22 cellular contexts compared by ENCODE assay signal in the genomic region with DNA sequence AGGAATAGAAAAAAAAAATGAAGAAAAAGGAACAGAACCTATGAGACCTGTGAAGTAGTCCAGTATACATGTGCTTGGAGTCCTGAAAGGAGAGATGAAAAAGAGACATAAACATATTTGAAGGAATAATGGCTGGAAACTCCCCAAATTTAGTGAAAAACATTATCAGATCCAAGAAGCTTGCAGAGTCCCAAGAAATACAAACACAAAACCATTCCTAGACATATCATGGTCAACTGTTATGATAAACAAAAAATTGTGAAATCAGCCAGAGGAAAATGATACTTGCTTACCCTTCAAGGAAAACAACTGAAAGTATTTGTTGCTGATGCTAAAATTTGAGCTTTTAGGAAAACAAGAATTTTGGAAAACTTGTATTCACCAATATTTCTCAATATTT.
DNase-seq lines count a peak whose midpoint lies in the region; ATAC-seq, FAIRE-seq and TF ChIP-seq lines count a peak whose summit lies in the region.
"Had no signal": no experiment of that assay in that cellular context is flagged by ENCODE, and none has a peak within 500 bp of the region (broad histone marks: within the 10 kb centered on the region; RNA-seq: fewer than 3 reads in every experiment).

No MANE protein-coding gene starts in this region.

- H3K27ac ChIP-seq in A549 (0 out of 6 replicates have a peak overlapping the region, but pooled peaks of 1 of the 2 experiments have one; percentile 52), OCI-LY7 (ENCODE audit: low read depth, low read length, poor library complexity, severe bottlenecking) (no peak overlapping the region)
- H3K27ac ChIP-seq: HL-60, RWPE1, SJCRH30 had no signal

- TF ChIP-seq CTCF in A549 (IDR thresholded peaks at IDR 0.05) (no peak), choroid plexus epithelial cell (conservative IDR thresholded peaks at IDR 0.05; ENCODE audit: low read depth, low read length) (no peak), fibroblast of villous mesenchyme (IDR thresholded peaks at IDR 0.05; ENCODE audit: insufficient read depth, low read depth, low read length) (no peak), lower leg skin (IDR thresholded peaks at IDR 0.05) (no peak), OCI-LY7 (conservative IDR thresholded peaks at IDR 0.05; ENCODE audit: low read length) (no peak)

- DNase-seq in A549 (ENCODE audit: low read depth in 1 of 2, low spot score in 1 of 2) (no peak), HCEC 1CT (peak; percentile 39), choroid plexus epithelial cell (ENCODE audit: low read depth) (peak; percentile 56), fibroblast of villous mesenchyme (ENCODE audit: low read depth) (peak; percentile 87), Kasumi-1 (lab: John Stamatoyannopoulos, UW) (no peak), lower leg skin (ENCODE audit: low spot score in 2 of 2) (no peak), OCI-LY7 (ENCODE audit: low spot score) (no peak)
- DNase-seq: 8988T; C1 segment of cervical spinal cord; DMS79 treated with DMSO at 0.1 percent for 48 hours; H7; NCI-H1417 treated with DMSO at 0.1 percent for 48 hours; NCI-H1930; NCI-H2171; NCI-H446; NCI-H69; NK-92 treated with Interleukin-12 subunit alpha and Interleukin-12 subunit beta, amount 100 ng/mL, for 24 hours had no signal

- TF ChIP-seq POLR2A in A549 (IDR thresholded peaks at IDR 0.05; ENCODE audit: low read length): no peak
- TF ChIP-seq POLR2A in lower leg skin (IDR thresholded peaks at IDR 0.05): no peak

- no peak for TF ChIP-seq RAD21 in A549 (conservative IDR thresholded peaks at IDR 0.05 in 1 of 2, IDR thresholded peaks at IDR 0.05 in 1 of 2)

- no peak for FAIRE-seq in A549 (lab: Jason Lieb, UNC)
- FAIRE-seq: HTR-8/SVneo had no signal

- peak overlapping the region; percentile 51; the same call in 2 of the 3 replicates for H3K4me2 ChIP-seq in A549
- no peak overlapping the region for H3K4me2 ChIP-seq in OCI-LY7 (ENCODE audit: low read length)

- no peak for TF ChIP-seq EP300 in A549 (IDR thresholded peaks at IDR 0.05)

- no peak overlapping the region for H2AFZ ChIP-seq in OCI-LY7 (ENCODE audit: low read length)

- H3K36me3 ChIP-seq in OCI-LY7 (ENCODE audit: insufficient read depth, low read length): peaks cover 19% of the 10 kb centered on the region; the same call in 1 of the 2 replicates
- H3K36me3 ChIP-seq: SJCRH30 had no signal

- H3K4me3 ChIP-seq in A549 (no peak overlapping the region), choroid plexus epithelial cell (ENCODE audit: low read depth, low read length) (no peak overlapping the region), fibroblast of villous mesenchyme (ENCODE audit: low read depth, low read length) (no peak overlapping the region), lower leg skin (ENCODE audit: low read depth, poor library complexity, severe bottlenecking) (no peak overlapping the region), OCI-LY7 (ENCODE audit: low read depth, low read length, poor library complexity, severe bottlenecking) (no peak overlapping the region)
- H3K4me3 ChIP-seq: SJCRH30 had no signal

- BruUV-seq in OCI-LY7 (replicated peaks; lab: Mats Ljungman, UMichigan): no TSS peak

- H3K9me2 ChIP-seq in OCI-LY7 (ENCODE audit: insufficient read depth, low read length): no peaks in the 10 kb centered on the region

- H4K20me1 ChIP-seq in OCI-LY7 (ENCODE audit: insufficient read depth, low read length): no peaks in the 10 kb centered on the region

- ATAC-seq in A549 (peak in 1 of 2 experiments; percentile 24; a peak in 1 of 6 replicates), HG03432 (IDR thresholded peaks at IDR 0.05; ENCODE audit: unreplicated experiment) (no peak)

- H3K4me1 ChIP-seq in A549: peaks cover 40% of the 10 kb centered on the region
- no peaks in the 10 kb centered on the region for H3K4me1 ChIP-seq in OCI-LY7 (ENCODE audit: insufficient read depth, low read length, poor library complexity, severe bottlenecking)

- POLR2A ChIA-PET in A549 (lab: Yijun Ruan, JAX) (no interaction called here), OCI-LY7 (lab: Charles Lee) (interaction anchor here (0.6 to 1.1 kb wide), 7 partner anchors 10 to 1804 kb away, joined by 3 to 5 read pairs (median 3); no protein-coding TSS in a partner anchor)

- intact Hi-C loops in lower leg skin (cut with DNase I; ENCODE audit: low total_unique reads): no loop called here
- intact Hi-C loops in OCI-LY7 (cut with micrococcal nuclease; ENCODE audit: unreplicated experiment): no loop called here

- CTCF ChIA-PET in A549 (lab: Yijun Ruan, JAX) (interaction anchor here (1.6 kb wide), 1 partner anchor 11 kb away, joined by 7 read pairs; no protein-coding TSS in a partner anchor), OCI-LY7 (lab: Charles Lee; ENCODE audit: unreplicated experiment) (no interaction called here)

- H3K9me3 ChIP-seq in A549 (no peaks in the 10 kb centered on the region), OCI-LY7 (ENCODE audit: low read length) (no peaks in the 10 kb centered on the region)
- H3K9me3 ChIP-seq: SJCRH30 had no signal

- H3K79me2 ChIP-seq in OCI-LY7 (ENCODE audit: insufficient read depth, low read depth, low read length): no peaks in the 10 kb centered on the region

TF ChIP-seq in A549, 52 proteins besides CTCF, POLR2A, EP300 and RAD21:
- no peak for TF ChIP-seq PHF8 (IDR thresholded peaks at IDR 0.05; ENCODE audit: borderline replicate concordance, low read depth)
- TF ChIP-seq CEBPB (IDR thresholded peaks at IDR 0.05): peak in 1 of 2 experiments; percentile 57; a peak in 1 of 4 replicates
TF ChIP-seq in A549: peak in this region for 1.

Comparison
In these comparisons a context has a peak if more than half of its experiments do, and no peak if none do; other contexts are left out.
1. DNase-seq: peak in HCEC 1CT (single experiment), choroid plexus epithelial cell (single experiment) and fibroblast of villous mesenchyme (single experiment); none in A549 (0 of 2), Kasumi-1 (0 of 2), lower leg skin (0 of 2) and OCI-LY7 (single experiment).